ENCODE assay signal across 10 cellular contexts in the genomic region with DNA sequence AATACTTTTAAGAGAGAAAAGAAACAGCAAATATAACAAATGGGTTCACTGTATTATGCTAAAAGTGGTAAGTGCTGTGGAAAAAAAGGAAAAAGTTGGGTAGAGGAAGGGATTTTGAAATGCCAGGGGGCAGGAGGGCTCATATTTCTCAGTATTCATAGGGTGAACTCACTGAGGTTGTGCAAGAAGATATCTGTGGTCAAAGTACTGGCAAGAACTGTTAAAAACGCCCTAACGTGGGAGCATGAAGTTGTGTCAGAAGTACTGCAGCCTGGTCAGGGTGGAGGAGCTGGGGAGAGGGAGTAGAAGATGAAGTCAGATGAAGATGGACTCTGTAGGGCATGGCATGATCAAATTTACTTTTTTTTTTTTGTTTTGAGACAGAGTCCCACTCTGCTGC. TPM values are rescaled to one million over a fixed set of nuclear protein-coding genes. Genes with fewer than 3 reads are reported as not detected.
DNase-seq lines count a peak whose midpoint lies in the region; ATAC-seq and TF ChIP-seq lines count a peak whose summit lies in the region.
"Had no signal": no experiment of that assay in that cellular context is flagged by ENCODE, and none has a peak within 500 bp of the region (broad histone marks: within the 10 kb centered on the region; RNA-seq: fewer than 3 reads in every experiment).

No MANE protein-coding gene starts in this region.

- H3K4me2 ChIP-seq in PC-3 (ENCODE audit: low read length), result no peak overlapping the region
- H3K4me2 ChIP-seq in osteoblast (ENCODE audit: insufficient read depth, low read length), result no peak overlapping the region

- no peaks in the 10 kb centered on the region for H3K9me2 ChIP-seq in PC-3 (replicated peaks; ENCODE audit: low read length)

- H3K79me2 ChIP-seq in PC-3 (ENCODE audit: low read length) (no peaks in the 10 kb centered on the region), osteoblast (ENCODE audit: insufficient read depth, low read length) (no peaks in the 10 kb centered on the region)
- H3K79me2 ChIP-seq: parathyroid adenoma had no signal

- H3K4me3 Mint-ChIP-seq in activated naive CD8-positive, alpha-beta T cell treated with anti-CD3 and anti-CD28 coated beads for 36 hours, result no peak overlapping the region

- no peak overlapping the region for H3K27ac ChIP-seq in PC-3 (ENCODE audit: low read length)
- peak overlapping the region; percentile 17 for H3K27ac ChIP-seq in osteoblast (ENCODE audit: low read depth, low read length)
- no peak overlapping the region for H3K27ac ChIP-seq in stomach
- H3K27ac ChIP-seq: parathyroid adenoma had no signal

- no peak for TF ChIP-seq POLR2A in stomach (IDR thresholded peaks at IDR 0.05)

- POLR2A ChIA-PET in PC-3 (lab: Charles Lee; ENCODE audit: unreplicated experiment), result no interaction called here

- no peak for TF ChIP-seq CTCF in PC-3 (conservative IDR thresholded peaks at IDR 0.05; ENCODE audit: low read depth, low read length)
- TF ChIP-seq CTCF in epithelial cell of proximal tubule (conservative IDR thresholded peaks at IDR 0.05; ENCODE audit: low read depth, low read length), result no peak
- no peak for TF ChIP-seq CTCF in osteoblast (IDR thresholded peaks at IDR 0.05; ENCODE audit: extremely low read depth, low read depth, low read length)
- no peak for TF ChIP-seq CTCF in stomach (IDR thresholded peaks at IDR 0.05)

- H3K4me1 ChIP-seq in PC-3 (ENCODE audit: insufficient read depth, low read length), result no peaks in the 10 kb centered on the region
- peaks cover 11% of the 10 kb centered on the region for H3K4me1 ChIP-seq in osteoblast (ENCODE audit: insufficient read depth, low read length)
- peaks cover 0 to 12% (median 7%) of the 10 kb centered on the region in 4 donors for H3K4me1 ChIP-seq in stomach
- H3K4me1 ChIP-seq: parathyroid adenoma had no signal

- WGBS in stomach, 5 donors, result 43 to 63% (median 56%) methylated on average over 2 of the region's 2 CpGs

- DNase-seq in GM03348 (ENCODE audit: low spot score), result peak; percentile 87
- peak; percentile 70 for DNase-seq in PC-3
- DNase-seq in epithelial cell of proximal tubule (ENCODE audit: low read depth), result peak; percentile 57
- DNase-seq in osteoblast (ENCODE audit: insufficient read length, low spot score, missing footprints), result peak; percentile 91
- no peak for DNase-seq in stomach
- DNase-seq in germinal center (ENCODE audit: low spot score), result no peak
- DNase-seq in activated naive CD8-positive, alpha-beta T cell treated with anti-CD3 and anti-CD28 coated beads for 36 hours, result no peak
- DNase-seq: NCI-H2107 had no signal

- peaks cover 5% of the 10 kb centered on the region for H3K4me1 Mint-ChIP-seq in activated naive CD8-positive, alpha-beta T cell treated with anti-CD3 and anti-CD28 coated beads for 36 hours

- no TSS peak for BruUV-seq in PC-3 (replicated peaks; lab: Mats Ljungman, UMichigan)

- intact Hi-C loops in PC-3 (cut with micrococcal nuclease) (no loop called here), stomach (cut with DNase I; ENCODE audit: low total_unique reads) (no loop called here)

- no peaks in the 10 kb centered on the region for H3K9me3 Mint-ChIP-seq in activated naive CD8-positive, alpha-beta T cell treated with anti-CD3 and anti-CD28 coated beads for 36 hours

- CTCF ChIA-PET in PC-3 (lab: Charles Lee), result no interaction called here

- ATAC-seq in PC-3 (no peak), GM18520 (IDR thresholded peaks at IDR 0.05; ENCODE audit: unreplicated experiment) (no peak)

- TF ChIP-seq EP300 in stomach (IDR thresholded peaks at IDR 0.05), result no peak

- H3K27ac Mint-ChIP-seq in activated naive CD8-positive, alpha-beta T cell treated with anti-CD3 and anti-CD28 coated beads for 36 hours, result no peak overlapping the region

- H3K9ac ChIP-seq in PC-3 (ENCODE audit: low read length), result no peak overlapping the region
- H3K9ac ChIP-seq: parathyroid adenoma had no signal

- H3K27me3 Mint-ChIP-seq in activated naive CD8-positive, alpha-beta T cell treated with anti-CD3 and anti-CD28 coated beads for 36 hours, result peaks cover 9% of the 10 kb centered on the region

- H2AFZ ChIP-seq in PC-3 (ENCODE audit: low read length), result no peak overlapping the region
- peak overlapping the region; percentile 37 for H2AFZ ChIP-seq in osteoblast (ENCODE audit: low read length)
- H2AFZ ChIP-seq: parathyroid adenoma had no signal

- no peaks in the 10 kb centered on the region for H4K20me1 ChIP-seq in PC-3 (ENCODE audit: low read length)
- no peaks in the 10 kb centered on the region for H4K20me1 ChIP-seq in osteoblast (ENCODE audit: insufficient read depth, low read length)

- no peaks in the 10 kb centered on the region for H3K36me3 Mint-ChIP-seq in activated naive CD8-positive, alpha-beta T cell treated with anti-CD3 and anti-CD28 coated beads for 36 hours

- H3K9me3 ChIP-seq in PC-3 (ENCODE audit: low read length) (no peaks in the 10 kb centered on the region), osteoblast (ENCODE audit: low read depth, low read length) (no peaks in the 10 kb centered on the region), stomach (no peaks in the 10 kb centered on the region)

- H3K4me3 ChIP-seq in PC-3 (ENCODE audit: low read length) (no peak overlapping the region), epithelial cell of proximal tubule (ENCODE audit: low read depth, low read length) (no peak overlapping the region), osteoblast (ENCODE audit: insufficient read depth, low read length) (no peak overlapping the region), stomach (no peak overlapping the region)

- H3F3A ChIP-seq in PC-3 (ENCODE audit: low read length, unreplicated experiment), result no peaks in the 10 kb centered on the region

- H3K27me3 ChIP-seq in PC-3 (ENCODE audit: low read length), result no peaks in the 10 kb centered on the region
- no peaks in the 10 kb centered on the region for H3K27me3 ChIP-seq in osteoblast (ENCODE audit: insufficient read depth, low read length)
- no peaks in the 10 kb centered on the region for H3K27me3 ChIP-seq in stomach

- H3K36me3 ChIP-seq in PC-3 (ENCODE audit: low read depth, low read length) (no peaks in the 10 kb centered on the region), osteoblast (ENCODE audit: insufficient read depth, low read length) (no peaks in the 10 kb centered on the region), stomach (no peaks in the 10 kb centered on the region)

RNA-seq across cellular contexts. Expression of gene SLC28A3, which starts 31.2 kb away (rescaled TPM):
- total RNA-seq in PC-3 (2014; rRNA removed) (not detected in 2 replicates), epithelial cell of proximal tubule (0.06 and 0.58 TPM in 2 replicates), osteoblast (0.59 and 0.72 TPM in 2 replicates), stomach (1 to 10 TPM in 3 of 5 donors, under 1 TPM in 1, not detected in 1; 0.58 to 1.8 (median 1.3) TPM)
- polyA plus RNA-seq in stomach, result 1 to 10 TPM in 2 of 3 donors, not detected in 1; 1.1 to 6.3 TPM
- total RNA-seq in activated naive CD8-positive, alpha-beta T cell treated with anti-CD3 and anti-CD28 coated beads for 36 hours, result under 1 TPM; 0.36 to 0.41 TPM

Comparison
In these comparisons a context has a peak if more than half of its experiments do, and no peak if none do; other contexts are left out.
1. DNase-seq: peak in GM03348 (single experiment), PC-3 (single experiment), epithelial cell of proximal tubule (single experiment) and osteoblast (single experiment); none in stomach (single experiment), germinal center (single experiment) and activated naive CD8-positive, alpha-beta T cell treated with anti-CD3 and anti-CD28 coated beads for 36 hours (single experiment).